12 cellular contexts compared by ENCODE assay signal in the genomic region with DNA sequence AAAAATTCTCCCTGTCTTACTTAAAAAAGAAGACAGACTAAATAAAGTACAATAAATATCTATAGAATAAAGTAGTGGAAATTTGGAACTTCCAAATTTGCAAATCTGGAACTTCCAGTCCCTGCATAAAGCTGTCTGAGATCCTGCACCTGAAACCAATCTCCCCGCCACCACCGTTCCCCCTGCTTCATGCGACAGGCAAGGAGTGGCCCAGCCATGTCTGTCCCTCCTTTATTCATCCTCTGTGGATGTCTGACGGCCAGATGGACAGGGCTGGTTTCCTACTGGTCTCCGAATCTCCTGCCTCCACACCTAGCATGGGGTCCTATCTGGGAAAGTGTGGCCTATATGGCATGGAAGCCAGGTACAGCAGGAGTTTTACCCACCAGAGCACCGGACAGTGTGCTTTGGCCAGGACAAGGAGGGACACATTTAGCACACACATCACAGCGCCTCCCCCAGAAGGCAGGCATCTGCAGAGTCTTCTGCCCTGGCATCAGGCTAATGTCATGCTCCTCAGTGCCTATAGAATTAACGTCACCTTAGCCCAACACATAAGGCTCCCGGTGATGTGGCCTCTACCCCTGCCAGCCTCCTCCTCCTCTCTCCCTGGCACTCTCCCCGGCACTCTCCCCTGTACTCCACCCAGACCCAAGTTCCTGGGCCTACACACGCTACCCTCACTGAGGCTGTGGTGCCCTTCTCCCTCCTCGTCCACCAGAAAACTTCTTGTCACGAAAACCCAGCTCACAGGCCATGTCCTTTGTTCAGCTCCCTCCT.
DNase-seq lines count a peak whose midpoint lies in the region; ATAC-seq and TF ChIP-seq lines count a peak whose summit lies in the region.
"Had no signal": no experiment of that assay in that cellular context is flagged by ENCODE, and none has a peak within 500 bp of the region (broad histone marks: within the 10 kb centered on the region; RNA-seq: fewer than 3 reads in every experiment).

No MANE protein-coding gene starts in this region.

- H3K27ac ChIP-seq in IMR-90 (ENCODE audit: insufficient read depth, low read length) (peak overlapping the region; percentile 89; the same call in 1 of the 2 replicates), lower lobe of right lung (peak overlapping the region; percentile 20)
- H3K27ac ChIP-seq: gastrocnemius medialis had no signal

- H3K4me3 Mint-ChIP-seq in activated naive CD8-positive, alpha-beta T cell treated with anti-CD3 and anti-CD28 coated beads, Interleukin-2, amount 50 U/mL, for 24 hours = no peak overlapping the region
- H3K4me3 Mint-ChIP-seq in stimulated activated memory B cell treated with anti-CD40 and anti-IgM and Interleukin-4, amounts not matched to agents 10 μg/mL and 1 μg/mL and 100 μg/mL, for 72 hours = no peak overlapping the region

- no peaks in the 10 kb centered on the region for H3K36me3 ChIP-seq in IMR-90 (ENCODE audit: control insufficient read depth, insufficient read depth, low read length)
- no peaks in the 10 kb centered on the region for H3K36me3 ChIP-seq in lower lobe of right lung
- H3K36me3 ChIP-seq: gastrocnemius medialis had no signal

- 95% methylated on average over 2 of the region's 13 CpGs; no CpG with 5 or more reads in 1 of the 2 experiments for WGBS in IMR-90 (ENCODE audit: extremely low coverage in 2 of 2, insufficient read length in 1 of 2), 2 experiments

- H3K4me1 Mint-ChIP-seq in activated naive CD8-positive, alpha-beta T cell treated with anti-CD3 and anti-CD28 coated beads, Interleukin-2, amount 50 U/mL, for 24 hours = peaks cover 32% of the 10 kb centered on the region
- H3K4me1 Mint-ChIP-seq in stimulated activated memory B cell treated with anti-CD40 and anti-IgM and Interleukin-4, amounts not matched to agents 10 μg/mL and 1 μg/mL and 100 μg/mL, for 72 hours = peaks cover 60% of the 10 kb centered on the region

- no peak for TF ChIP-seq POLR2A in IMR-90 (IDR thresholded peaks at IDR 0.05; ENCODE audit: low read depth, low read length)

- ATAC-seq in IMR-90 (ENCODE audit: low read depth) (no peak), lower lobe of right lung (no peak), HG03378 (IDR thresholded peaks at IDR 0.05; ENCODE audit: unreplicated experiment) (no peak), HG02759 (IDR thresholded peaks at IDR 0.05; ENCODE audit: unreplicated experiment) (no peak)
- no peak for ATAC-seq in activated naive CD8-positive, alpha-beta T cell treated with anti-CD3 and anti-CD28 coated beads, Interleukin-2, amount 50 U/mL, for 24 hours
- no peak for ATAC-seq in stimulated activated memory B cell treated with anti-CD40 and anti-IgM and Interleukin-4, amounts not matched to agents 10 μg/mL and 1 μg/mL and 100 μg/mL, for 72 hours
- ATAC-seq: gastrocnemius medialis had no signal

- dilution Hi-C loops in IMR-90 (cut with HindIII; ENCODE audit: low sequenced_read_pairs, unreplicated experiment) = no loop called here

- peak overlapping the region; percentile 11 for H3K14ac ChIP-seq in IMR-90 (replicated peaks; ENCODE audit: low read depth, low read length)

- H3K27ac Mint-ChIP-seq in activated naive CD8-positive, alpha-beta T cell treated with anti-CD3 and anti-CD28 coated beads, Interleukin-2, amount 50 U/mL, for 24 hours = peak overlapping the region; percentile 3
- H3K27ac Mint-ChIP-seq in stimulated activated memory B cell treated with anti-CD40 and anti-IgM and Interleukin-4, amounts not matched to agents 10 μg/mL and 1 μg/mL and 100 μg/mL, for 72 hours = peak overlapping the region; percentile 43

- peak overlapping the region; percentile 80 to 95 for H4K8ac ChIP-seq in IMR-90 (ENCODE audit: low read depth in 2 of 2, low read length in 2 of 2)

- H2AK5ac ChIP-seq in IMR-90 (ENCODE audit: low read depth, low read length) = peak overlapping the region; percentile 96; the same call in 1 of the 2 replicates

- no peak overlapping the region for H3K4me2 ChIP-seq in IMR-90 (ENCODE audit: low read depth, low read length)

- TF ChIP-seq RAD21 in IMR-90 (IDR thresholded peaks at IDR 0.05; ENCODE audit: low read length) = no peak

- intact Hi-C loops in IMR-90 (cut with micrococcal nuclease) = no loop called here
- intact Hi-C loops in lower lobe of right lung (cut with DNase I) = loop anchor here (10.0 kb wide), 1 partner anchor 415 kb away; a partner anchor contains a TSS

- H2BK20ac ChIP-seq in IMR-90 (ENCODE audit: low read depth, low read length) = peak overlapping the region; percentile 85

- H3K4ac ChIP-seq in IMR-90 (ENCODE audit: low read depth, low read length) = peak overlapping the region; percentile 58

- in situ Hi-C loops in IMR-90 (cut with MboI; ENCODE audit: low sequenced_read_pairs) = no loop called here

- no peaks in the 10 kb centered on the region for H3K9me3 ChIP-seq in IMR-90 (ENCODE audit: control insufficient read depth, insufficient read depth, low read length)
- no peaks in the 10 kb centered on the region for H3K9me3 ChIP-seq in lower lobe of right lung
- H3K9me3 ChIP-seq: gastrocnemius medialis had no signal

- H3K9me1 ChIP-seq in IMR-90 (ENCODE audit: insufficient read depth, low read length) = peaks cover 33% of the 10 kb centered on the region

- DNase-seq in IMR-90 (no peak), lower lobe of right lung (peak; percentile 32), RPMI8226 (no peak)
- DNase-seq in activated naive CD8-positive, alpha-beta T cell treated with anti-CD3 and anti-CD28 coated beads, Interleukin-2, amount 50 U/mL, for 24 hours = no peak
- DNase-seq: activated naive CD4-positive, alpha-beta T cell; gastrocnemius medialis; Karpas-422; NCI-H1930; stimulated activated CD4-positive, alpha-beta T cell treated with anti-CD3 and anti-CD28 coated beads, Interleukin-4, amount 100 ng/mL, for 24 hours had no signal

- peak overlapping the region; percentile 55; the same call in 1 of the 2 replicates for H3K9ac ChIP-seq in IMR-90 (ENCODE audit: low read depth, low read length)

- H3K56ac ChIP-seq in IMR-90 (ENCODE audit: extremely low read depth, insufficient read depth, low read length) = 0 out of 2 replicates have a peak overlapping the region, but pooled peaks have one; percentile 0

- H3K27me3 ChIP-seq in IMR-90 (ENCODE audit: control insufficient read depth, insufficient read depth, low read length) = no peaks in the 10 kb centered on the region
- no peaks in the 10 kb centered on the region for H3K27me3 ChIP-seq in lower lobe of right lung (ENCODE audit: low read depth)
- H3K27me3 ChIP-seq: gastrocnemius medialis had no signal

- H3K9me3 Mint-ChIP-seq in activated naive CD8-positive, alpha-beta T cell treated with anti-CD3 and anti-CD28 coated beads, Interleukin-2, amount 50 U/mL, for 24 hours = no peaks in the 10 kb centered on the region
- H3K9me3 Mint-ChIP-seq in stimulated activated memory B cell treated with anti-CD40 and anti-IgM and Interleukin-4, amounts not matched to agents 10 μg/mL and 1 μg/mL and 100 μg/mL, for 72 hours = no peaks in the 10 kb centered on the region

- BruUV-seq in IMR-90 (replicated peaks; lab: Mats Ljungman, UMichigan) = no TSS peak

- CTCF ChIA-PET in IMR-90 (lab: Yijun Ruan, JAX) = interaction anchor here (0.5 to 1.1 kb wide), 3 partner anchors 33 to 428 kb away, joined by 4 to 5 read pairs (median 4); a partner anchor contains a TSS

- H2AK9ac ChIP-seq in IMR-90 (replicated peaks; ENCODE audit: low read depth, low read length, poor library complexity) = no peak overlapping the region

- H2BK15ac ChIP-seq in IMR-90 (ENCODE audit: low read depth, low read length) = peak overlapping the region; percentile 85; the same call in 2 of the 3 replicates

- H3K27me3 Mint-ChIP-seq in activated naive CD8-positive, alpha-beta T cell treated with anti-CD3 and anti-CD28 coated beads, Interleukin-2, amount 50 U/mL, for 24 hours = no peaks in the 10 kb centered on the region
- H3K27me3 Mint-ChIP-seq in stimulated activated memory B cell treated with anti-CD40 and anti-IgM and Interleukin-4, amounts not matched to agents 10 μg/mL and 1 μg/mL and 100 μg/mL, for 72 hours = no peaks in the 10 kb centered on the region

- peak overlapping the region; percentile 89 for H4K91ac ChIP-seq in IMR-90 (ENCODE audit: insufficient read depth, low read depth, low read length)

- H2BK5ac ChIP-seq in IMR-90 (ENCODE audit: low read depth, low read length, poor library complexity, severe bottlenecking) = peak overlapping the region; percentile 31

- H4K5ac ChIP-seq in IMR-90 (ENCODE audit: low read depth, low read length) = peak overlapping the region; percentile 75

- POLR2A ChIA-PET in IMR-90 (lab: Charles Lee; ENCODE audit: unreplicated experiment) = no interaction called here

- H2BK120ac ChIP-seq in IMR-90 (ENCODE audit: low read depth, low read length) = peak overlapping the region; percentile 91

- peaks cover 18% of the 10 kb centered on the region for H3K4me1 ChIP-seq in IMR-90 (ENCODE audit: control insufficient read depth, insufficient read depth, low read length)
- H3K4me1 ChIP-seq in lower lobe of right lung = peaks cover 20% of the 10 kb centered on the region

- peak overlapping the region; percentile 29 for H2AFZ ChIP-seq in IMR-90 (replicated peaks; ENCODE audit: low read length, poor library complexity)

- H3K4me3 ChIP-seq in IMR-90 (ENCODE audit: insufficient read depth, low read depth, low read length) (no peak overlapping the region), lower lobe of right lung (no peak overlapping the region)
- H3K4me3 ChIP-seq: gastrocnemius medialis had no signal

- H3K79me1 ChIP-seq in IMR-90 (ENCODE audit: low read depth in 1 of 2, low read length in 2 of 2) = peaks cover 15 to 38% of the 10 kb centered on the region in 2 experiments; a peak in 3 of 4 replicates

- no peaks in the 10 kb centered on the region for H4K20me1 ChIP-seq in IMR-90 (ENCODE audit: insufficient read depth, low read length)

- no peak overlapping the region for H3K23ac ChIP-seq in IMR-90 (ENCODE audit: low read depth, low read length)

- TF ChIP-seq CTCF in IMR-90 (conservative IDR thresholded peaks at IDR 0.05; ENCODE audit: low read depth, low read length) (no peak), lower lobe of right lung (IDR thresholded peaks at IDR 0.05) (no peak)

- no peaks in the 10 kb centered on the region for H3K36me3 Mint-ChIP-seq in activated naive CD8-positive, alpha-beta T cell treated with anti-CD3 and anti-CD28 coated beads, Interleukin-2, amount 50 U/mL, for 24 hours (ENCODE audit: low read depth)
- H3K36me3 Mint-ChIP-seq in stimulated activated memory B cell treated with anti-CD40 and anti-IgM and Interleukin-4, amounts not matched to agents 10 μg/mL and 1 μg/mL and 100 μg/mL, for 72 hours = no peaks in the 10 kb centered on the region

- H3K18ac ChIP-seq in IMR-90 (ENCODE audit: low read depth, low read length) = peak overlapping the region; percentile 72

TF ChIP-seq in IMR-90, 13 proteins besides CTCF, POLR2A, EP300 and RAD21 (continues in another document):
- no peak for TF ChIP-seq MAFK (IDR thresholded peaks at IDR 0.05; ENCODE audit: low read depth, low read length)
